ENCODE assay signal across 25 cellular contexts in genomic region chr10:3714526-3714925, GRCh38.
DNase-seq lines count a peak whose midpoint lies in the region; ATAC-seq and TF ChIP-seq lines count a peak whose summit lies in the region.
"Had no signal": no experiment of that assay in that cellular context is flagged by ENCODE, and none has a peak within 500 bp of the region (broad histone marks: within the 10 kb centered on the region; RNA-seq: fewer than 3 reads in every experiment).

No MANE protein-coding gene starts in this region.

- WGBS in right lobe of liver (ENCODE audit: insufficient coverage, low coverage, low lambda C conversion rate, missing lambda C conversion rate) = 85% methylated on average over 6 of the region's 6 CpGs

- H3K4me3 Mint-ChIP-seq in natural killer cell treated with Interleukin-12 subunit alpha and Interleukin-12 subunit beta and Interleukin-15 and Interleukin-18, amount 100 ng/mL, for 72 hours = no peak overlapping the region
- H3K4me3 Mint-ChIP-seq in natural killer cell = no peak overlapping the region
- H3K4me3 Mint-ChIP-seq: activated CD8-positive, alpha-beta T cell treated with anti-CD3 and anti-CD28 coated beads, Interleukin-2, amount 10 ng/mL, durations not matched to agents 7 days and 5 days; brain; nephron progenitor cell had no signal

- ATAC-seq in natural killer cell treated with Interleukin-12 subunit alpha and Interleukin-12 subunit beta and Interleukin-15 and Interleukin-18, amount 100 ng/mL, for 72 hours = no peak
- ATAC-seq in natural killer cell = no peak
- no peak for ATAC-seq in right lobe of liver
- ATAC-seq in HG03097 (IDR thresholded peaks at IDR 0.05; ENCODE audit: low FRiP score, unreplicated experiment) = no peak
- ATAC-seq: activated CD8-positive, alpha-beta T cell treated with anti-CD3 and anti-CD28 coated beads, Interleukin-2, amount 10 ng/mL, durations not matched to agents 7 days and 5 days; HepG2 had no signal

- H3K36me3 Mint-ChIP-seq in natural killer cell treated with Interleukin-12 subunit alpha and Interleukin-12 subunit beta and Interleukin-15 and Interleukin-18, amount 100 ng/mL, for 72 hours = peaks cover 5% of the 10 kb centered on the region
- H3K36me3 Mint-ChIP-seq in natural killer cell = peaks cover 7% of the 10 kb centered on the region
- H3K36me3 Mint-ChIP-seq: brain had no signal

- TF ChIP-seq CTCF in natural killer cell (IDR thresholded peaks at IDR 0.05) (no peak), brain microvascular endothelial cell (IDR thresholded peaks at IDR 0.05; ENCODE audit: low read depth, low read length, missing control alignments) (no peak), right lobe of liver (IDR thresholded peaks at IDR 0.05) (no peak)

- no peak overlapping the region for H3K27ac ChIP-seq in brain microvascular endothelial cell
- no peak overlapping the region for H3K27ac ChIP-seq in right lobe of liver
- H3K27ac ChIP-seq: sigmoid colon, stomach, transverse colon had no signal

- peaks cover 12 to 15% of the 10 kb centered on the region in 2 donors for H3K4me1 Mint-ChIP-seq in natural killer cell treated with Interleukin-12 subunit alpha and Interleukin-12 subunit beta and Interleukin-15 and Interleukin-18, amount 100 ng/mL, for 72 hours (ENCODE audit: low read depth in 2 of 2)
- peaks cover 0 to 2% of the 10 kb centered on the region in 2 donors for H3K4me1 Mint-ChIP-seq in natural killer cell

- peaks cover 7% of the 10 kb centered on the region for H3K9me3 Mint-ChIP-seq in natural killer cell treated with Interleukin-12 subunit alpha and Interleukin-12 subunit beta and Interleukin-15 and Interleukin-18, amount 100 ng/mL, for 72 hours
- peaks cover 5 to 9% of the 10 kb centered on the region in 2 donors for H3K9me3 Mint-ChIP-seq in natural killer cell

- no peak for TF ChIP-seq POLR2A in right lobe of liver (IDR thresholded peaks at IDR 0.05)

- intact Hi-C loops in natural killer cell (cut with micrococcal nuclease) (no loop called here), right lobe of liver (cut with DNase I) (no loop called here)

- H3K9me3 ChIP-seq in right lobe of liver = no peaks in the 10 kb centered on the region

- in situ Hi-C loops in brain microvascular endothelial cell (cut with HindIII; ENCODE audit: low pct_ligation_motif_present, low sequenced_read_pairs) = no loop called here

- H3K36me3 ChIP-seq in brain microvascular endothelial cell (replicated peaks) (no peaks in the 10 kb centered on the region), right lobe of liver (no peaks in the 10 kb centered on the region)
- H3K36me3 ChIP-seq: sigmoid colon, stomach, transverse colon had no signal

- H3K27ac Mint-ChIP-seq in natural killer cell treated with Interleukin-12 subunit alpha and Interleukin-12 subunit beta and Interleukin-15 and Interleukin-18, amount 100 ng/mL, for 72 hours = peak overlapping the region; percentile 29 to 48
- no peak overlapping the region for H3K27ac Mint-ChIP-seq in natural killer cell
- H3K27ac Mint-ChIP-seq: activated CD8-positive, alpha-beta T cell treated with anti-CD3 and anti-CD28 coated beads, Interleukin-2, amount 10 ng/mL, durations not matched to agents 7 days and 5 days; nephron progenitor cell; progenitor cell of endocrine pancreas had no signal

- H3K4me3 ChIP-seq in brain microvascular endothelial cell (ENCODE audit: low read depth, low read length) (no peak overlapping the region), right lobe of liver (no peak overlapping the region)
- H3K4me3 ChIP-seq: sigmoid colon, stomach, transverse colon had no signal

- no peak for DNase-seq in natural killer cell treated with Interleukin-12 subunit alpha and Interleukin-12 subunit beta and Interleukin-15 and Interleukin-18, amount 100 ng/mL, for 72 hours (ENCODE audit: low spot score)
- DNase-seq in natural killer cell (no peak), brain microvascular endothelial cell (peak; percentile 40), islet precursor cell (peak; percentile 72), right lobe of liver (no peak), NCI-H1694 (lab: John Stamatoyannopoulos, UW) (no peak), inferior parietal cortex (ENCODE audit: extremely low spot score) (no peak)
- DNase-seq: activated CD4-positive, alpha-beta T cell treated with anti-CD3 and anti-CD28 coated beads for 1 hour; activated CD8-positive, alpha-beta T cell treated with anti-CD3 and anti-CD28 coated beads, Interleukin-2, amount 10 ng/mL, durations not matched to agents 7 days and 5 days; activated effector memory CD4-positive, alpha-beta T cell treated with anti-CD3 and anti-CD28 coated beads, Interleukin-2, amount 50 U/mL, for 16 hours; DMS53; effector memory CD4-positive, alpha-beta T cell; hypothalamus; NCI-H1105 treated with DMSO at 0.1 percent for 48 hours; NCI-H446; nephron progenitor cell; SIG-M5; sigmoid colon; stomach; T-helper 1 cell; transverse colon had no signal

- no peaks in the 10 kb centered on the region for H3K27me3 Mint-ChIP-seq in natural killer cell treated with Interleukin-12 subunit alpha and Interleukin-12 subunit beta and Interleukin-15 and Interleukin-18, amount 100 ng/mL, for 72 hours
- H3K27me3 Mint-ChIP-seq in natural killer cell (ENCODE audit: low read depth in 2 of 2) = peaks cover 0 to 2% of the 10 kb centered on the region in 2 donors
- H3K27me3 Mint-ChIP-seq: brain had no signal

- H3K4me1 ChIP-seq in right lobe of liver = no peaks in the 10 kb centered on the region
- H3K4me1 ChIP-seq: sigmoid colon, stomach, transverse colon had no signal

- H3K27me3 ChIP-seq in brain microvascular endothelial cell (replicated peaks) = no peaks in the 10 kb centered on the region
- no peaks in the 10 kb centered on the region for H3K27me3 ChIP-seq in right lobe of liver
- H3K27me3 ChIP-seq: sigmoid colon, stomach, transverse colon had no signal

Comparison
In these comparisons a context has a peak if more than half of its experiments do, and no peak if none do; other contexts are left out.
1. H3K27ac Mint-ChIP-seq: peak in natural killer cell treated with Interleukin-12 subunit alpha and Interleukin-12 subunit beta and Interleukin-15 and Interleukin-18, amount 100 ng/mL, for 72 hours (2 of 2); none in natural killer cell (0 of 2).
2. DNase-seq: peak in brain microvascular endothelial cell (single experiment) and islet precursor cell (single experiment); none in natural killer cell treated with Interleukin-12 subunit alpha and Interleukin-12 subunit beta and Interleukin-15 and Interleukin-18, amount 100 ng/mL, for 72 hours (single experiment), natural killer cell (single experiment), right lobe of liver (0 of 3), NCI-H1694 (single experiment) and inferior parietal cortex (single experiment).